Comparison of ENCODE assay signal across 8 cellular contexts in genomic region chr6:71886184-71887005, GRCh38. TPM values are rescaled to one million over a fixed set of nuclear protein-coding genes. Genes with fewer than 3 reads are reported as not detected.
A peak's percentile ranks its signal among the peaks of the same experiment; 100 is the strongest.
DNase-seq lines count a peak whose midpoint lies in the region; ATAC-seq and TF ChIP-seq lines count a peak whose summit lies in the region.

Gene RIMS1 (plus strand): TSS chr6:71886550. CDS start chr6:71887024, 474 bp downstream.

- peak within 1 kb of the TSS; percentile 52 to 66 for H3K4me3 ChIP-seq in SK-N-SH (ENCODE audit: low read depth in 2 of 2, low read length in 1 of 2)
- H3K4me3 ChIP-seq in gastroesophageal sphincter = peak within 1 kb of the TSS; percentile 4 to 52
- peak within 1 kb of the TSS; percentile 23 to 34 for H3K4me3 ChIP-seq in prostate gland

- 3% methylated on average over 14 of the region's 70 CpGs for WGBS in SK-N-SH (ENCODE audit: low lambda C conversion rate)
- 2 to 9% methylated on average over 9 to 11 of the region's 70 CpGs for WGBS in gastroesophageal sphincter (ENCODE audit: low coverage in 1 of 2), 2 donors
- 2% methylated on average over 39 of the region's 70 CpGs for WGBS in prostate gland

- intact Hi-C loops in prostate gland (cut with DNase I) = no loop called here

- peak within 1 kb of the TSS in 1 of 2 experiments; percentile 50; a peak in 2 of 4 replicates for H3K27ac ChIP-seq in SK-N-SH (ENCODE audit: low read depth in 2 of 2, low read length in 1 of 2)
- no peak within 1 kb of the TSS for H3K27ac ChIP-seq in gastroesophageal sphincter
- no peak within 1 kb of the TSS for H3K27ac ChIP-seq in prostate gland

- H3K9ac ChIP-seq in SK-N-SH = no peak within 1 kb of the TSS

- no peaks in the 10 kb centered on the region for H3K9me3 ChIP-seq in SK-N-SH
- H3K9me3 ChIP-seq in gastroesophageal sphincter = no peaks in the 10 kb centered on the region
- H3K9me3 ChIP-seq in prostate gland = no peaks in the 10 kb centered on the region

- TF ChIP-seq CTCF in SK-N-SH (IDR thresholded peaks at IDR 0.05) (peak; percentile 46), gastroesophageal sphincter (IDR thresholded peaks at IDR 0.05) (no peak), prostate gland (IDR thresholded peaks at IDR 0.05) (no peak)

- H3K4me1 ChIP-seq in SK-N-SH (ENCODE audit: control insufficient read depth in 1 of 2, insufficient read depth in 2 of 2, low read depth in 1 of 2, low read length in 1 of 2) = peaks cover 0 to 4% of the 10 kb centered on the region in 2 experiments; a peak in 1 of 4 replicates
- H3K4me1 ChIP-seq in gastroesophageal sphincter = peaks cover 0 to 14% (median 5%) of the 10 kb centered on the region in 3 donors
- no peaks in the 10 kb centered on the region for H3K4me1 ChIP-seq in prostate gland (replicated peaks)

- H3K4me2 ChIP-seq in SK-N-SH = peak within 1 kb of the TSS; percentile 76

- peak; percentile 93 for ATAC-seq in GM19351 (IDR thresholded peaks at IDR 0.05; ENCODE audit: unreplicated experiment)
- peak; percentile 94 for ATAC-seq in HG03432 (IDR thresholded peaks at IDR 0.05; ENCODE audit: unreplicated experiment)
- peak; percentile 27 for ATAC-seq in gastroesophageal sphincter

- no peaks in the 10 kb centered on the region for H3K79me2 ChIP-seq in SK-N-SH (ENCODE audit: insufficient read depth)

- TF ChIP-seq POLR2A in gastroesophageal sphincter (IDR thresholded peaks at IDR 0.05) (no peak), prostate gland (IDR thresholded peaks at IDR 0.05) (no peak)

- no peaks in the 10 kb centered on the region for H4K20me1 ChIP-seq in SK-N-SH (ENCODE audit: insufficient read depth)

- no peak for TF ChIP-seq RAD21 in SK-N-SH (IDR thresholded peaks at IDR 0.05; ENCODE audit: low read length)

- peaks cover 15% of the 10 kb centered on the region for H3K27me3 ChIP-seq in SK-N-SH (ENCODE audit: insufficient read depth)
- H3K27me3 ChIP-seq in gastroesophageal sphincter = peaks cover 45% of the 10 kb centered on the region
- peaks cover 5% of the 10 kb centered on the region for H3K27me3 ChIP-seq in prostate gland (replicated peaks; ENCODE audit: insufficient read depth)

- H2AFZ ChIP-seq in SK-N-SH (ENCODE audit: low read depth) = peak within 1 kb of the TSS; percentile 72; the same call in 1 of the 2 replicates

- H3K36me3 ChIP-seq in SK-N-SH (replicated peaks in 1 of 2; ENCODE audit: control insufficient read depth in 1 of 2, insufficient read depth in 2 of 2, low read length in 1 of 2) (no peaks in the 10 kb centered on the region), gastroesophageal sphincter (no peaks in the 10 kb centered on the region), prostate gland (no peaks in the 10 kb centered on the region)

- H3K9me2 ChIP-seq in SK-N-SH = no peaks in the 10 kb centered on the region

- POLR2A ChIA-PET in SK-N-SH (lab: Yijun Ruan, JAX) = no interaction called here

- DNase-seq in DMS153 (lab: John Stamatoyannopoulos, UW) (peak; percentile 61), SK-N-SH (peak; percentile 85), prostate gland (ENCODE audit: low spot score) (no peak), RKO (ENCODE audit: low spot score) (no peak), GF-D8 (lab: John Stamatoyannopoulos, UW) (no peak)

- H3F3A ChIP-seq in SK-N-SH (replicated peaks; ENCODE audit: insufficient read depth) = no peaks in the 10 kb centered on the region

- TF ChIP-seq EP300 in SK-N-SH (IDR thresholded peaks at IDR 0.05; ENCODE audit: borderline replicate concordance in 1 of 2, low read depth in 1 of 2, low read length in 1 of 2) (no peak), gastroesophageal sphincter (IDR thresholded peaks at IDR 0.05) (no peak)

- CTCF ChIA-PET in SK-N-SH (lab: Yijun Ruan, JAX) = interaction anchor here (0.9 to 1.3 kb wide), 4 partner anchors 8 to 27 kb away, joined by 3 to 5 read pairs (median 4); no protein-coding TSS in a partner anchor

TF ChIP-seq in SK-N-SH, 30 proteins besides CTCF, POLR2A, EP300 and RAD21:
- TF ChIP-seq TEAD4 (IDR thresholded peaks at IDR 0.05; ENCODE audit: borderline replicate concordance, insufficient read depth) (no peak), RCOR1 (IDR thresholded peaks at IDR 0.05; ENCODE audit: low read length) (no peak), MXI1 (IDR thresholded peaks at IDR 0.05; ENCODE audit: low read depth, low read length) (0 out of 2 replicates have a peak, but pooled peaks have one; percentile 14), YY1 (IDR thresholded peaks at IDR 0.05; ENCODE audit: low read depth) (no peak), PBX3 (IDR thresholded peaks at IDR 0.05) (no peak), MAX (IDR thresholded peaks at IDR 0.05; ENCODE audit: low read depth) (no peak), FOSL2 (IDR thresholded peaks at IDR 0.05; ENCODE audit: borderline replicate concordance, low read depth) (no peak)

RNA-seq across cellular contexts. Expression of gene RIMS1, which starts in this region (rescaled TPM):
- polyA plus RNA-seq in SK-N-SH (2012; rRNA removed) = 0.20 and 0.45 TPM in 2 replicates
- 0.31 and 0.45 TPM in 2 replicates for polyA plus RNA-seq in SK-N-SH (2012; cell fraction: cytosol; rRNA removed)
- polyA plus RNA-seq in SK-N-SH (2012; cell fraction: nucleus; rRNA removed) = 0.14 and 0.25 TPM in 2 replicates
- total RNA-seq in gastroesophageal sphincter = 10 to 100 TPM in 3 of 4 donors, 1 to 10 TPM in 1; 9.3 to 66.5 (median 17.7) TPM
- total RNA-seq in prostate gland = 10 to 100 TPM in 1 of 2 donors, 1 to 10 TPM in 1; 9.7 to 17.6 TPM

Comparison
In these comparisons a context has a peak if more than half of its experiments do, and no peak if none do; other contexts are left out.
1. Peak in DNase-seq, H3K4me3 ChIP-seq and H3K4me2 ChIP-seq in SK-N-SH; RNA of the gene not detected or under 1 TPM.
2. ATAC-seq: peak in every context shown above with its lines; median percentile 94 in HG03432; 93 in GM19351; 27 in gastroesophageal sphincter.